18 cellular contexts compared by ENCODE assay signal in the genomic region with DNA sequence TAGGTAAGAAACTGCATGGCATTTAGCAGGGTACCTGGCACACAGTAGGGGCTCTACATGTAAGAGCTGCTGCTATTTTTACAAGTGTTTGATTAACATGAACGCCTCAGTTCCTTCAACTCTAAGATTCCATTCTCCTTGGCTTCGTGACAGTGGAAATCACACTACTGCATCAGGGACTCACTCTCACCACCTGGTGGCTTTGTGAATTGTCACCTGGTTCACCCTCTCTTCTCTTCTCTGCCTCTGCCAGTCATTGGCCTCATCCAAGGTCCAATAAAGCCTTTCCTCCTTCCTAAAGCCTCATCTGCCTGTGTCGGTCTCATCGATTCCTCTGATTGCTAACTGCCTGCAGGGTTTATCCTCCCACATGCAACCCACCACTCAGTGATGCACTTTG.
"Had no signal": no experiment of that assay in that cellular context is flagged by ENCODE, and none has a peak within 500 bp of the region (broad histone marks: within the 10 kb centered on the region; RNA-seq: fewer than 3 reads in every experiment).

No MANE protein-coding gene starts in this region.

- H3K36me3 ChIP-seq: cardiac muscle cell, gastroesophageal sphincter, lower lobe of right lung, right lobe of liver had no signal

- H3K36me3 Mint-ChIP-seq: activated CD4-positive, alpha-beta memory T cell treated with anti-CD3 and anti-CD28 coated beads for 36 hours; activated CD8-positive, alpha-beta memory T cell treated with anti-CD3 and anti-CD28 coated beads, Interleukin-2, amount 10 ng/mL, durations not matched to agents 7 days and 5 days; activated naive CD4-positive, alpha-beta T cell treated with anti-CD3 and anti-CD28 coated beads, Interleukin-2, amount 10 ng/mL, durations not matched to agents 7 days and 5 days; mesothelial cell of epicardium had no signal

- H3K27ac ChIP-seq: cardiac muscle cell, gastroesophageal sphincter, lower lobe of right lung, psoas muscle, right lobe of liver had no signal

- H3K4me1 Mint-ChIP-seq: mesothelial cell of epicardium had no signal

- ATAC-seq: activated CD8-positive, alpha-beta memory T cell treated with anti-CD3 and anti-CD28 coated beads, Interleukin-2, amount 10 ng/mL, durations not matched to agents 7 days and 5 days; gastroesophageal sphincter; left colon; lower lobe of right lung; psoas muscle; right lobe of liver; stimulated activated naive CD8-positive, alpha-beta T cell treated with anti-CD3 and anti-CD28 coated beads, Interleukin-15, Interleukin-2, amounts not matched to agents 100 U/mL and 50 U/mL, for 24 hours had no signal

- H3K27me3 ChIP-seq: cardiac muscle cell, right lobe of liver had no signal

- DNase-seq: activated CD4-positive, alpha-beta memory T cell treated with anti-CD3 and anti-CD28 coated beads for 36 hours; activated CD4-positive, alpha-beta T cell treated with anti-CD3 and anti-CD28 coated beads for 1 hour; activated CD8-positive, alpha-beta memory T cell treated with anti-CD3 and anti-CD28 coated beads, Interleukin-2, amount 10 ng/mL, durations not matched to agents 7 days and 5 days; activated naive CD4-positive, alpha-beta T cell treated with anti-CD3 and anti-CD28 coated beads, Interleukin-2, amount 10 ng/mL, durations not matched to agents 7 days and 5 days; activated T-cell treated with anti-CD3 and anti-CD28 coated beads, Interleukin-2, amount 50 U/mL, for 1 hour; erythroblast; left colon; lower lobe of right lung; psoas muscle; right lobe of liver; stimulated activated CD4-positive, alpha-beta T cell treated with anti-CD3 and anti-CD28 coated beads, Interleukin-4, amount 100 ng/mL, for 4 hours; stimulated activated naive CD8-positive, alpha-beta T cell treated with anti-CD3 and anti-CD28 coated beads, Interleukin-15, Interleukin-2, amounts not matched to agents 100 U/mL and 50 U/mL, for 24 hours; trophoblast cell had no signal

- H3K4me1 ChIP-seq: gastroesophageal sphincter, lower lobe of right lung, psoas muscle had no signal

- H3K4me2 ChIP-seq: smooth muscle cell had no signal

- H3K9me3 ChIP-seq: gastroesophageal sphincter, lower lobe of right lung, psoas muscle, right lobe of liver had no signal

- H3K27ac Mint-ChIP-seq: activated CD4-positive, alpha-beta memory T cell treated with anti-CD3 and anti-CD28 coated beads for 36 hours; activated CD8-positive, alpha-beta memory T cell treated with anti-CD3 and anti-CD28 coated beads, Interleukin-2, amount 10 ng/mL, durations not matched to agents 7 days and 5 days; activated naive CD4-positive, alpha-beta T cell treated with anti-CD3 and anti-CD28 coated beads, Interleukin-2, amount 10 ng/mL, durations not matched to agents 7 days and 5 days; activated T-helper 2 cell treated with anti-CD3 and anti-CD28 coated beads, Interferon-gamma antibody, Interleukin-2, Interleukin-4, amounts not matched to agents 10 μg/mL and 5 μg/mL and 100 μg/mL, durations not matched to agents 14 hours and 24 hours and 36 hours; mesothelial cell of epicardium had no signal

- H3K4me3 Mint-ChIP-seq: activated CD4-positive, alpha-beta memory T cell treated with anti-CD3 and anti-CD28 coated beads for 36 hours; activated CD8-positive, alpha-beta memory T cell treated with anti-CD3 and anti-CD28 coated beads, Interleukin-2, amount 10 ng/mL, durations not matched to agents 7 days and 5 days; activated naive CD4-positive, alpha-beta T cell treated with anti-CD3 and anti-CD28 coated beads, Interleukin-2, amount 10 ng/mL, durations not matched to agents 7 days and 5 days; mesothelial cell of epicardium had no signal

- H3K4me3 ChIP-seq: cardiac muscle cell, gastroesophageal sphincter, lower lobe of right lung, psoas muscle, right lobe of liver, smooth muscle cell had no signal

- H3K9me3 Mint-ChIP-seq: activated CD4-positive, alpha-beta memory T cell treated with anti-CD3 and anti-CD28 coated beads for 36 hours; activated naive CD4-positive, alpha-beta T cell treated with anti-CD3 and anti-CD28 coated beads, Interleukin-2, amount 10 ng/mL, durations not matched to agents 7 days and 5 days; activated T-helper 2 cell treated with anti-CD3 and anti-CD28 coated beads, Interferon-gamma antibody, Interleukin-2, Interleukin-4, amounts not matched to agents 10 μg/mL and 5 μg/mL and 100 μg/mL, durations not matched to agents 14 hours and 24 hours and 36 hours; mesothelial cell of epicardium had no signal
